Comparison of ENCODE assay signal across 17 cellular contexts in genomic region chr14:22646570-22647254, GRCh38. TPM values are rescaled to one million over a fixed set of nuclear protein-coding genes. Genes with fewer than 3 reads are reported as not detected.
A peak's percentile ranks its signal among the peaks of the same experiment; 100 is the strongest.
DNase-seq lines count a peak whose midpoint lies in the region; ATAC-seq, FAIRE-seq and TF ChIP-seq lines count a peak whose summit lies in the region.
"Had no signal": no experiment of that assay in that cellular context is flagged by ENCODE, and none has a peak within 500 bp of the region (broad histone marks: within the 10 kb centered on the region; RNA-seq: fewer than 3 reads in every experiment).

No MANE protein-coding gene starts in this region.

- peaks cover 2 to 18% of the 10 kb centered on the region in 2 experiments; a peak in 3 of 5 replicates for H3K27me3 ChIP-seq in HepG2 (ENCODE audit: control insufficient read depth in 1 of 2, insufficient read depth in 2 of 2, low read length in 2 of 2)
- H3K27me3 ChIP-seq in right lobe of liver = no peaks in the 10 kb centered on the region
- H3K27me3 ChIP-seq: BLaER1 treated with 17β-estradiol and CSF1 and Interleukin-3, amounts not matched to agents 10 nM and 100 nM; gastroesophageal sphincter had no signal

- H3K9me3 ChIP-seq in HepG2 (ENCODE audit: low read length) (no peaks in the 10 kb centered on the region), right lobe of liver (no peaks in the 10 kb centered on the region)
- H3K9me3 ChIP-seq: BLaER1 treated with 17β-estradiol and CSF1 and Interleukin-3, amounts not matched to agents 10 nM and 100 nM; gastroesophageal sphincter; left ventricle myocardium inferior; thoracic aorta had no signal

- ATAC-seq in HepG2 = no peak
- ATAC-seq in right lobe of liver = no peak
- ATAC-seq in esophagus mucosa = no peak
- ATAC-seq in GM21360 (IDR thresholded peaks at IDR 0.05; ENCODE audit: unreplicated experiment) = no peak
- ATAC-seq: gastroesophageal sphincter had no signal

- no peak overlapping the region for H2AFZ ChIP-seq in HepG2 (ENCODE audit: low read length)

- CTCF ChIA-PET in HepG2 (lab: Yijun Ruan, JAX; ENCODE audit: low intra/inter-chr PET ratio, low total read pairs) = interaction anchor here (1.5 kb wide), 1 partner anchor 77 kb away, joined by 4 read pairs; no protein-coding TSS in a partner anchor

- POLR2A ChIA-PET in HepG2 (lab: Yijun Ruan, JAX) = no interaction called here

- H3K9me3 Mint-ChIP-seq in type B pancreatic cell = no peaks in the 10 kb centered on the region
- H3K9me3 Mint-ChIP-seq: brain had no signal

- H3K36me3 Mint-ChIP-seq in type B pancreatic cell = no peaks in the 10 kb centered on the region
- H3K36me3 Mint-ChIP-seq: brain had no signal

- H3K27ac ChIP-seq in HepG2 (ENCODE audit: extremely low read length, insufficient read depth, low read length) (no peak overlapping the region), right lobe of liver (no peak overlapping the region), epithelial cell of prostate (peak overlapping the region; percentile 94)
- H3K27ac ChIP-seq: BLaER1 treated with 17β-estradiol and CSF1 and Interleukin-3, amounts not matched to agents 10 nM and 100 nM; gastroesophageal sphincter; left ventricle myocardium inferior; thoracic aorta had no signal

- DNase-seq in HepG2 (ENCODE audit: low spot score) (no peak), right lobe of liver (no peak), NOMO-1 treated with dmso at 0.1 percent for 144 hours (lab: John Stamatoyannopoulos, UW; ENCODE audit: unreplicated experiment) (peak; percentile 3), epithelial cell of prostate (ENCODE audit: low read depth, low spot score) (peak; percentile 70), type B pancreatic cell (ENCODE audit: extremely low spot score, unreplicated experiment) (no peak), NCI-H524 treated with DMSO at 0.1 percent for 48 hours (lab: John Stamatoyannopoulos, UW) (no peak)
- DNase-seq: left ventricle myocardium inferior; NCI-H1930; nucleus accumbens; RPMI8226; stimulated activated CD4-positive, alpha-beta T cell treated with anti-CD3 and anti-CD28 coated beads, Interleukin-4, amount 100 ng/mL, for 4 hours had no signal

- no peaks in the 10 kb centered on the region for H4K20me1 ChIP-seq in HepG2 (ENCODE audit: insufficient read depth, low read length)
- H4K20me1 ChIP-seq: BLaER1 treated with 17β-estradiol and CSF1 and Interleukin-3, amounts not matched to agents 10 nM and 100 nM had no signal

- H3K4me3 ChIP-seq in HepG2 (replicated peaks in 1 of 3; ENCODE audit: insufficient read depth in 1 of 3, low read depth in 2 of 3, low read length in 3 of 3) = no peak overlapping the region
- H3K4me3 ChIP-seq in right lobe of liver = no peak overlapping the region
- H3K4me3 ChIP-seq: BLaER1 treated with 17β-estradiol and CSF1 and Interleukin-3, amounts not matched to agents 10 nM and 100 nM; gastroesophageal sphincter; left ventricle myocardium inferior; thoracic aorta had no signal

- no peak overlapping the region for H3K9ac ChIP-seq in HepG2 (ENCODE audit: insufficient read depth, low read depth, low read length)
- H3K9ac ChIP-seq: BLaER1 treated with 17β-estradiol and CSF1 and Interleukin-3, amounts not matched to agents 10 nM and 100 nM had no signal

- no peak overlapping the region for H3K27ac Mint-ChIP-seq in type B pancreatic cell

- H3K79me2 ChIP-seq in HepG2 (ENCODE audit: insufficient read depth, low read length) = no peaks in the 10 kb centered on the region

- in situ Hi-C loops in HepG2 (cut with HindIII; ENCODE audit: extremely low pct_ligation_motif_present, low pct_unique_long_range_greater_than_20kb) = no loop called here

- TF ChIP-seq CTCF in HepG2 (CRISPR knock-in tag; IDR thresholded peaks at IDR 0.05) (no peak), right lobe of liver (IDR thresholded peaks at IDR 0.05) (no peak), type B pancreatic cell (conservative IDR thresholded peaks at IDR 0.05) (no peak)

- WGBS in HepG2 (ENCODE audit: low lambda C conversion rate) = 36% methylated on average over 4 of the region's 4 CpGs
- 66% methylated on average over 3 of the region's 4 CpGs for WGBS in right lobe of liver (ENCODE audit: insufficient coverage, low coverage, low lambda C conversion rate, missing lambda C conversion rate)

- TF ChIP-seq EP300 in HepG2 (IDR thresholded peaks at IDR 0.05; ENCODE audit: low read depth in 2 of 2, low read length in 2 of 2) (no peak), HepG2 (CRISPR knock-in tag; IDR thresholded peaks at IDR 0.05; ENCODE audit: borderline replicate concordance) (no peak)

- no peak for TF ChIP-seq POLR2A in HepG2 (IDR thresholded peaks at IDR 0.05; ENCODE audit: insufficient read depth in 1 of 2, low read depth in 2 of 2, low read length in 2 of 2)
- no peak for TF ChIP-seq POLR2A in right lobe of liver (IDR thresholded peaks at IDR 0.05)

- H3K36me3 ChIP-seq in HepG2 (replicated peaks in 1 of 2; ENCODE audit: control insufficient read depth in 1 of 2, insufficient read depth in 2 of 2, low read length in 2 of 2) (no peaks in the 10 kb centered on the region), right lobe of liver (no peaks in the 10 kb centered on the region)
- H3K36me3 ChIP-seq: BLaER1 treated with 17β-estradiol and CSF1 and Interleukin-3, amounts not matched to agents 10 nM and 100 nM; gastroesophageal sphincter; left ventricle myocardium inferior; thoracic aorta had no signal

- peaks cover 12% of the 10 kb centered on the region for H3K4me1 ChIP-seq in HepG2 (ENCODE audit: insufficient read depth, low read length)
- no peaks in the 10 kb centered on the region for H3K4me1 ChIP-seq in right lobe of liver
- H3K4me1 ChIP-seq: gastroesophageal sphincter, left ventricle myocardium inferior had no signal

- no TSS peak for BruUV-seq in HepG2 (replicated peaks; lab: Mats Ljungman, UMichigan)

- no peak for TF ChIP-seq RAD21 in HepG2 (CRISPR knock-in tag; IDR thresholded peaks at IDR 0.05)

- H3K27me3 Mint-ChIP-seq in type B pancreatic cell = peaks cover 15% of the 10 kb centered on the region

- no peaks in the 10 kb centered on the region for H3K4me1 Mint-ChIP-seq in type B pancreatic cell (ENCODE audit: unreplicated experiment)

- no peak overlapping the region for H3K4me2 ChIP-seq in HepG2 (ENCODE audit: low read depth, low read length)

- H3K4me3 Mint-ChIP-seq in type B pancreatic cell = no peak overlapping the region
- H3K4me3 Mint-ChIP-seq: brain had no signal

- intact Hi-C loops in HepG2 (cut with micrococcal nuclease; ENCODE audit: unreplicated experiment) (no loop called here), right lobe of liver (cut with DNase I) (no loop called here)

- FAIRE-seq in HepG2 (lab: Jason Lieb, UNC) = no peak

RNA-seq across cellular contexts. Expression of gene OR6J1, which starts 2.6 kb away (rescaled TPM):
- total RNA-seq in HepG2 (2016; rRNA removed; fragmentation: Illumina TruSeq; extraction: Trizol) = not detected in 2 replicates
- total RNA-seq in HepG2 (2016; cell fraction: cytosol; rRNA removed; fragmentation: Illumina TruSeq; extraction: Trizol; ENCODE audit: low read depth) = not detected in 2 replicates
- not detected in 2 replicates for total RNA-seq in HepG2 (2016; cell fraction: insoluble cytoplasmic fraction; rRNA removed; fragmentation: Illumina TruSeq; extraction: Trizol)
- total RNA-seq in HepG2 (2016; cell fraction: membrane; rRNA removed; fragmentation: Illumina TruSeq; extraction: Trizol) = not detected in 2 replicates
- total RNA-seq in HepG2 (2016; cell fraction: nucleus; rRNA removed; fragmentation: Illumina TruSeq; extraction: Trizol) = not detected in 2 replicates
- not detected in 2 replicates for polyA plus RNA-seq in HepG2 (2011; rRNA removed)
- polyA plus RNA-seq in HepG2 (2011; cell fraction: cytosol; rRNA removed) = not detected in 2 replicates
- not detected in 2 replicates for polyA plus RNA-seq in HepG2 (2011; cell fraction: nucleus; rRNA removed)
- not detected in 2 replicates for polyA plus RNA-seq in HepG2 (2012)
- not detected in 2 replicates for polyA plus RNA-seq in HepG2 (2016; cell fraction: cytosol; fragmentation: Illumina TruSeq; extraction: Trizol; ENCODE audit: low read depth)
- polyA plus RNA-seq in HepG2 (2016; cell fraction: insoluble cytoplasmic fraction; fragmentation: Illumina TruSeq; extraction: Trizol; ENCODE audit: low read depth) = not detected in 2 replicates
- polyA plus RNA-seq in HepG2 (2016; cell fraction: membrane; fragmentation: Illumina TruSeq; extraction: Trizol; ENCODE audit: low read depth) = not detected in 2 replicates
- not detected in 2 replicates for polyA plus RNA-seq in HepG2 (2016; cell fraction: nucleus; fragmentation: Illumina TruSeq; extraction: Trizol; ENCODE audit: insufficient read depth, low read depth)
- not detected in 2 replicates for polyA minus RNA-seq in HepG2 (2011; rRNA and poly(A)+ RNA removed; ENCODE audit: low replicate concordance)
- not detected in 2 replicates for polyA minus RNA-seq in HepG2 (2011; cell fraction: cytosol; rRNA and poly(A)+ RNA removed)
- polyA minus RNA-seq in HepG2 (2011; cell fraction: nucleus; rRNA and poly(A)+ RNA removed) = not detected in 2 replicates
- not detected for total RNA-seq in right lobe of liver
- total RNA-seq in type B pancreatic cell (ENCODE audit: low replicate concordance) = not detected in 2 replicates
- not detected for total RNA-seq in esophagus mucosa
- total RNA-seq: left ventricle myocardium inferior, thoracic aorta had no signal

RNA-seq across cellular contexts. Expression of gene ABHD4, which starts 48.6 kb away (rescaled TPM):
- total RNA-seq in HepG2 (2016; rRNA removed; fragmentation: Illumina TruSeq; extraction: Trizol) = 16.1 and 22.8 TPM in 2 replicates
- total RNA-seq in HepG2 (2016; cell fraction: cytosol; rRNA removed; fragmentation: Illumina TruSeq; extraction: Trizol; ENCODE audit: low read depth) = 1.9 and 2.6 TPM in 2 replicates
- total RNA-seq in HepG2 (2016; cell fraction: insoluble cytoplasmic fraction; rRNA removed; fragmentation: Illumina TruSeq; extraction: Trizol) = 13.5 and 23.6 TPM in 2 replicates
- 5.5 and 6.1 TPM in 2 replicates for total RNA-seq in HepG2 (2016; cell fraction: membrane; rRNA removed; fragmentation: Illumina TruSeq; extraction: Trizol)
- total RNA-seq in HepG2 (2016; cell fraction: nucleus; rRNA removed; fragmentation: Illumina TruSeq; extraction: Trizol) = 15.3 and 18.4 TPM in 2 replicates
- polyA plus RNA-seq in HepG2 (2011; rRNA removed) = 47.5 and 48.1 TPM in 2 replicates
- 40.5 and 42.2 TPM in 2 replicates for polyA plus RNA-seq in HepG2 (2011; cell fraction: cytosol; rRNA removed)
- 28.4 and 31.8 TPM in 2 replicates for polyA plus RNA-seq in HepG2 (2011; cell fraction: nucleus; rRNA removed)
- 28.4 and 31.9 TPM in 2 replicates for polyA plus RNA-seq in HepG2 (2012)
- polyA plus RNA-seq in HepG2 (2016; cell fraction: cytosol; fragmentation: Illumina TruSeq; extraction: Trizol; ENCODE audit: low read depth) = 4.3 and 5.4 TPM in 2 replicates
- polyA plus RNA-seq in HepG2 (2016; cell fraction: insoluble cytoplasmic fraction; fragmentation: Illumina TruSeq; extraction: Trizol; ENCODE audit: low read depth) = 31.7 and 36.0 TPM in 2 replicates
- 10.4 and 12.8 TPM in 2 replicates for polyA plus RNA-seq in HepG2 (2016; cell fraction: membrane; fragmentation: Illumina TruSeq; extraction: Trizol; ENCODE audit: low read depth)
- polyA plus RNA-seq in HepG2 (2016; cell fraction: nucleus; fragmentation: Illumina TruSeq; extraction: Trizol; ENCODE audit: insufficient read depth, low read depth) = 27.4 and 28.0 TPM in 2 replicates
- polyA minus RNA-seq in HepG2 (2011; rRNA and poly(A)+ RNA removed; ENCODE audit: low replicate concordance) = 45.6 and 63.5 TPM in 2 replicates
- 14.6 and 19.0 TPM in 2 replicates for polyA minus RNA-seq in HepG2 (2011; cell fraction: cytosol; rRNA and poly(A)+ RNA removed)
- polyA minus RNA-seq in HepG2 (2011; cell fraction: nucleus; rRNA and poly(A)+ RNA removed) = 26.9 and 36.6 TPM in 2 replicates
- 10 to 100 TPM; 12.7 to 38.1 (median 18.5) TPM for total RNA-seq in right lobe of liver
- total RNA-seq in type B pancreatic cell (ENCODE audit: low replicate concordance) = 34.1 and 71.0 TPM in 2 replicates
- total RNA-seq in esophagus mucosa = 31.0 TPM

RNA-seq across cellular contexts. Expression of gene DAD1, which starts 57.7 kb away (rescaled TPM):
- total RNA-seq in HepG2 (2016; rRNA removed; fragmentation: Illumina TruSeq; extraction: Trizol) = 385 and 558 TPM in 2 replicates
- total RNA-seq in HepG2 (2016; cell fraction: cytosol; rRNA removed; fragmentation: Illumina TruSeq; extraction: Trizol; ENCODE audit: low read depth) = 148 and 149 TPM in 2 replicates
- 449 and 577 TPM in 2 replicates for total RNA-seq in HepG2 (2016; cell fraction: insoluble cytoplasmic fraction; rRNA removed; fragmentation: Illumina TruSeq; extraction: Trizol)
- 133 and 150 TPM in 2 replicates for total RNA-seq in HepG2 (2016; cell fraction: membrane; rRNA removed; fragmentation: Illumina TruSeq; extraction: Trizol)
- 382 and 439 TPM in 2 replicates for total RNA-seq in HepG2 (2016; cell fraction: nucleus; rRNA removed; fragmentation: Illumina TruSeq; extraction: Trizol)
- polyA plus RNA-seq in HepG2 (2011; rRNA removed) = 508 and 626 TPM in 2 replicates
- 1,110 and 1,232 TPM in 2 replicates for polyA plus RNA-seq in HepG2 (2011; cell fraction: cytosol; rRNA removed)
- 187 and 222 TPM in 2 replicates for polyA plus RNA-seq in HepG2 (2011; cell fraction: nucleus; rRNA removed)
- 327 and 493 TPM in 2 replicates for polyA plus RNA-seq in HepG2 (2012)
- 141 and 152 TPM in 2 replicates for polyA plus RNA-seq in HepG2 (2016; cell fraction: cytosol; fragmentation: Illumina TruSeq; extraction: Trizol; ENCODE audit: low read depth)
- 395 and 434 TPM in 2 replicates for polyA plus RNA-seq in HepG2 (2016; cell fraction: insoluble cytoplasmic fraction; fragmentation: Illumina TruSeq; extraction: Trizol; ENCODE audit: low read depth)
- polyA plus RNA-seq in HepG2 (2016; cell fraction: membrane; fragmentation: Illumina TruSeq; extraction: Trizol; ENCODE audit: low read depth) = 122 and 125 TPM in 2 replicates
- polyA plus RNA-seq in HepG2 (2016; cell fraction: nucleus; fragmentation: Illumina TruSeq; extraction: Trizol; ENCODE audit: insufficient read depth, low read depth) = 602 and 624 TPM in 2 replicates
- 261 and 460 TPM in 2 replicates for polyA minus RNA-seq in HepG2 (2011; rRNA and poly(A)+ RNA removed; ENCODE audit: low replicate concordance)
- 132 TPM in 2 replicates for polyA minus RNA-seq in HepG2 (2011; cell fraction: cytosol; rRNA and poly(A)+ RNA removed)
- polyA minus RNA-seq in HepG2 (2011; cell fraction: nucleus; rRNA and poly(A)+ RNA removed) = 79.2 and 94.7 TPM in 2 replicates
- total RNA-seq in right lobe of liver = 100 to 1,000 TPM; 107 to 249 (median 133) TPM
- 191 and 228 TPM in 2 replicates for total RNA-seq in type B pancreatic cell (ENCODE audit: low replicate concordance)
- total RNA-seq in esophagus mucosa = 163 TPM

Comparison
In these comparisons a context has a peak if more than half of its experiments do, and no peak if none do; other contexts are left out.
1. DNase-seq: peak in NOMO-1 treated with dmso at 0.1 percent for 144 hours (single experiment) and epithelial cell of prostate (single experiment); none in HepG2 (single experiment), right lobe of liver (0 of 3), type B pancreatic cell (single experiment) and NCI-H524 treated with DMSO at 0.1 percent for 48 hours (single experiment).